8 cellular contexts compared by ENCODE assay signal in genomic region chr9:14993061-14993800, GRCh38.
A peak's percentile ranks its signal among the peaks of the same experiment; 100 is the strongest.
DNase-seq lines count a peak whose midpoint lies in the region; ATAC-seq and TF ChIP-seq lines count a peak whose summit lies in the region.

No MANE protein-coding gene starts in this region.

- H3K4me3 Mint-ChIP-seq in neural crest cell = peak overlapping the region; percentile 87

- peaks cover 7% of the 10 kb centered on the region for H3K36me3 Mint-ChIP-seq in neural crest cell (ENCODE audit: low read depth)

- peak overlapping the region; percentile 40 for H3K27ac Mint-ChIP-seq in neural crest cell (ENCODE audit: unreplicated experiment)

- H3K27me3 Mint-ChIP-seq in neural crest cell (ENCODE audit: low read depth) = no peaks in the 10 kb centered on the region

- H3K4me1 Mint-ChIP-seq in neural crest cell = peaks cover 24% of the 10 kb centered on the region

- H3K9me3 Mint-ChIP-seq in neural crest cell = peaks cover 5% of the 10 kb centered on the region

- peak; percentile 92 for DNase-seq in AG08396 (ENCODE audit: low spot score)
- peak; percentile 90 for DNase-seq in RPMI7951 (ENCODE audit: low read depth)
- peak; percentile 49 for DNase-seq in activated naive CD4-positive, alpha-beta T cell treated with anti-CD3 and anti-CD28 coated beads, Interleukin-2, amount 50 U/mL, for 16 hours
- DNase-seq in globus pallidus (ENCODE audit: low spot score) = peak; percentile 62
- DNase-seq in neural crest cell (ENCODE audit: low read depth, low spot score) = peak; percentile 73
- peak; percentile 78 for DNase-seq in stromal cell of bone marrow (ENCODE audit: low read depth)

- no peak for TF ChIP-seq CTCF in neural crest cell (conservative IDR thresholded peaks at IDR 0.05)

- ATAC-seq in HG02973 (IDR thresholded peaks at IDR 0.05; ENCODE audit: unreplicated experiment) (peak; percentile 56), HG02623 (IDR thresholded peaks at IDR 0.05; ENCODE audit: unreplicated experiment) (no peak)
